In genomic region chr11:3090096-3090901, GRCh38 we compare ENCODE assay signal across 3 cellular contexts.
TF ChIP-seq lines count a peak whose summit lies in the region.

No MANE protein-coding gene starts in this region.

TF ChIP-seq in SK-N-SH, 30 proteins besides CTCF, POLR2A, EP300 and RAD21 (continued from another document):
- TF ChIP-seq REST (IDR thresholded peaks at IDR 0.05; ENCODE audit: low read depth, low read length) (no peak), TCF12 (IDR thresholded peaks at IDR 0.05) (no peak), FOSL2 (IDR thresholded peaks at IDR 0.05; ENCODE audit: borderline replicate concordance, low read depth) (no peak)

TF ChIP-seq in SK-N-SH treated with all-trans-retinoic acid at 6 μM for 48 hours, 23 proteins besides CTCF, POLR2A, EP300 and RAD21:
- TF ChIP-seq, protein P1, sequence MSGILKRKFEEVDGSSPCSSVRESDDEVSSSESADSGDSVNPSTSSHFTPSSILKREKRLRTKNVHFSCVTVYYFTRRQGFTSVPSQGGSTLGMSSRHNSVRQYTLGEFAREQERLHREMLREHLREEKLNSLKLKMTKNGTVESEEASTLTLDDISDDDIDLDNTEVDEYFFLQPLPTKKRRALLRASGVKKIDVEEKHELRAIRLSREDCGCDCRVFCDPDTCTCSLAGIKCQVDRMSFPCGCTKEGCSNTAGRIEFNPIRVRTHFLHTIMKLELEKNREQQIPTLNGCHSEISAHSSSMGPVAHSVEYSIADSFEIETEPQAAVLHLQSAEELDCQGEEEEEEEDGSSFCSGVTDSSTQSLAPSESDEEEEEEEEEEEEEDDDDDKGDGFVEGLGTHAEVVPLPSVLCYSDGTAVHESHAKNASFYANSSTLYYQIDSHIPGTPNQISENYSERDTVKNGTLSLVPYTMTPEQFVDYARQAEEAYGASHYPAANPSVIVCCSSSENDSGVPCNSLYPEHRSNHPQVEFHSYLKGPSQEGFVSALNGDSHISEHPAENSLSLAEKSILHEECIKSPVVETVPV (CRISPR knock-in tag; IDR thresholded peaks at IDR 0.05): no peak
- no peak for TF ChIP-seq RARB (CRISPR knock-in tag; IDR thresholded peaks at IDR 0.05)
- no peak for TF ChIP-seq ZNF8 (CRISPR knock-in tag; IDR thresholded peaks at IDR 0.05)
- TF ChIP-seq TOX (CRISPR knock-in tag; IDR thresholded peaks at IDR 0.05; ENCODE audit: borderline replicate concordance): no peak
- no peak for TF ChIP-seq ESRRG (CRISPR knock-in tag; IDR thresholded peaks at IDR 0.05)
- no peak for TF ChIP-seq ZNF565 (CRISPR knock-in tag; conservative IDR thresholded peaks at IDR 0.05; ENCODE audit: low read depth)
- TF ChIP-seq SNAI2 (CRISPR knock-in tag; IDR thresholded peaks at IDR 0.05): no peak
- TF ChIP-seq TCF4 (CRISPR knock-in tag; IDR thresholded peaks at IDR 0.05; ENCODE audit: borderline replicate concordance): no peak
- TF ChIP-seq POU6F1 (CRISPR knock-in tag; IDR thresholded peaks at IDR 0.05; ENCODE audit: borderline replicate concordance, low read depth): no peak
- TF ChIP-seq BACH2 (CRISPR knock-in tag; IDR thresholded peaks at IDR 0.05; ENCODE audit: borderline replicate concordance): no peak
- TF ChIP-seq, protein P2, sequence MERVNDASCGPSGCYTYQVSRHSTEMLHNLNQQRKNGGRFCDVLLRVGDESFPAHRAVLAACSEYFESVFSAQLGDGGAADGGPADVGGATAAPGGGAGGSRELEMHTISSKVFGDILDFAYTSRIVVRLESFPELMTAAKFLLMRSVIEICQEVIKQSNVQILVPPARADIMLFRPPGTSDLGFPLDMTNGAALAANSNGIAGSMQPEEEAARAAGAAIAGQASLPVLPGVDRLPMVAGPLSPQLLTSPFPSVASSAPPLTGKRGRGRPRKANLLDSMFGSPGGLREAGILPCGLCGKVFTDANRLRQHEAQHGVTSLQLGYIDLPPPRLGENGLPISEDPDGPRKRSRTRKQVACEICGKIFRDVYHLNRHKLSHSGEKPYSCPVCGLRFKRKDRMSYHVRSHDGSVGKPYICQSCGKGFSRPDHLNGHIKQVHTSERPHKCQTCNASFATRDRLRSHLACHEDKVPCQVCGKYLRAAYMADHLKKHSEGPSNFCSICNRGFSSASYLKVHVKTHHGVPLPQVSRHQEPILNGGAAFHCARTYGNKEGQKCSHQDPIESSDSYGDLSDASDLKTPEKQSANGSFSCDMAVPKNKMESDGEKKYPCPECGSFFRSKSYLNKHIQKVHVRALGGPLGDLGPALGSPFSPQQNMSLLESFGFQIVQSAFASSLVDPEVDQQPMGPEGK (CRISPR knock-in tag; IDR thresholded peaks at IDR 0.05; ENCODE audit: borderline replicate concordance): no peak

TF ChIP-seq in HepG2, 621 proteins besides CTCF, POLR2A, EP300 and RAD21 (continued from another document):
- TF ChIP-seq, protein P3, sequence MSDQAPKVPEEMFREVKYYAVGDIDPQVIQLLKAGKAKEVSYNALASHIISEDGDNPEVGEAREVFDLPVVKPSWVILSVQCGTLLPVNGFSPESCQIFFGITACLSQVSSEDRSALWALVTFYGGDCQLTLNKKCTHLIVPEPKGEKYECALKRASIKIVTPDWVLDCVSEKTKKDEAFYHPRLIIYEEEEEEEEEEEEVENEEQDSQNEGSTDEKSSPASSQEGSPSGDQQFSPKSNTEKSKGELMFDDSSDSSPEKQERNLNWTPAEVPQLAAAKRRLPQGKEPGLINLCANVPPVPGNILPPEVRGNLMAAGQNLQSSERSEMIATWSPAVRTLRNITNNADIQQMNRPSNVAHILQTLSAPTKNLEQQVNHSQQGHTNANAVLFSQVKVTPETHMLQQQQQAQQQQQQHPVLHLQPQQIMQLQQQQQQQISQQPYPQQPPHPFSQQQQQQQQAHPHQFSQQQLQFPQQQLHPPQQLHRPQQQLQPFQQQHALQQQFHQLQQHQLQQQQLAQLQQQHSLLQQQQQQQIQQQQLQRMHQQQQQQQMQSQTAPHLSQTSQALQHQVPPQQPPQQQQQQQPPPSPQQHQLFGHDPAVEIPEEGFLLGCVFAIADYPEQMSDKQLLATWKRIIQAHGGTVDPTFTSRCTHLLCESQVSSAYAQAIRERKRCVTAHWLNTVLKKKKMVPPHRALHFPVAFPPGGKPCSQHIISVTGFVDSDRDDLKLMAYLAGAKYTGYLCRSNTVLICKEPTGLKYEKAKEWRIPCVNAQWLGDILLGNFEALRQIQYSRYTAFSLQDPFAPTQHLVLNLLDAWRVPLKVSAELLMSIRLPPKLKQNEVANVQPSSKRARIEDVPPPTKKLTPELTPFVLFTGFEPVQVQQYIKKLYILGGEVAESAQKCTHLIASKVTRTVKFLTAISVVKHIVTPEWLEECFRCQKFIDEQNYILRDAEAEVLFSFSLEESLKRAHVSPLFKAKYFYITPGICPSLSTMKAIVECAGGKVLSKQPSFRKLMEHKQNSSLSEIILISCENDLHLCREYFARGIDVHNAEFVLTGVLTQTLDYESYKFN (CRISPR knock-in tag; conservative IDR thresholded peaks at IDR 0.05): no peak
- TF ChIP-seq ARID2 (CRISPR knock-in tag; IDR thresholded peaks at IDR 0.05; ENCODE audit: borderline replicate concordance) (no peak), GPN1 (CRISPR knock-in tag; IDR thresholded peaks at IDR 0.05; ENCODE audit: borderline replicate concordance) (no peak), ZKSCAN1 (IDR thresholded peaks at IDR 0.05; ENCODE audit: low read length) (no peak), ZNF792 (CRISPR knock-in tag; IDR thresholded peaks at IDR 0.05) (no peak), HBP1 (CRISPR knock-in tag; IDR thresholded peaks at IDR 0.05; ENCODE audit: low read depth) (no peak)
- TF ChIP-seq, protein P4, sequence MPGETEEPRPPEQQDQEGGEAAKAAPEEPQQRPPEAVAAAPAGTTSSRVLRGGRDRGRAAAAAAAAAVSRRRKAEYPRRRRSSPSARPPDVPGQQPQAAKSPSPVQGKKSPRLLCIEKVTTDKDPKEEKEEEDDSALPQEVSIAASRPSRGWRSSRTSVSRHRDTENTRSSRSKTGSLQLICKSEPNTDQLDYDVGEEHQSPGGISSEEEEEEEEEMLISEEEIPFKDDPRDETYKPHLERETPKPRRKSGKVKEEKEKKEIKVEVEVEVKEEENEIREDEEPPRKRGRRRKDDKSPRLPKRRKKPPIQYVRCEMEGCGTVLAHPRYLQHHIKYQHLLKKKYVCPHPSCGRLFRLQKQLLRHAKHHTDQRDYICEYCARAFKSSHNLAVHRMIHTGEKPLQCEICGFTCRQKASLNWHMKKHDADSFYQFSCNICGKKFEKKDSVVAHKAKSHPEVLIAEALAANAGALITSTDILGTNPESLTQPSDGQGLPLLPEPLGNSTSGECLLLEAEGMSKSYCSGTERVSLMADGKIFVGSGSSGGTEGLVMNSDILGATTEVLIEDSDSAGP (CRISPR knock-in tag; IDR thresholded peaks at IDR 0.05; ENCODE audit: borderline replicate concordance): no peak
